ENCODE assay signal across 9 cellular contexts in genomic region chr1:220908757-220909156, GRCh38. TPM values are rescaled to one million over a fixed set of nuclear protein-coding genes. Genes with fewer than 3 reads are reported as not detected.
DNase-seq lines count a peak whose midpoint lies in the region; ATAC-seq, FAIRE-seq and TF ChIP-seq lines count a peak whose summit lies in the region.
"Had no signal": no experiment of that assay in that cellular context is flagged by ENCODE, and none has a peak within 500 bp of the region (broad histone marks: within the 10 kb centered on the region; RNA-seq: fewer than 3 reads in every experiment).

No MANE protein-coding gene starts in this region.

- dilution Hi-C loops in endothelial cell of umbilical vein (cut with MboI; ENCODE audit: extremely low pct_ligation_motif_present, low sequenced_read_pairs), result no loop called here

- peak; percentile 39 for DNase-seq in NCI-H748 (lab: John Stamatoyannopoulos, UW; ENCODE audit: unreplicated experiment)
- no peak for DNase-seq in NCI-H748 treated with DMSO at 0.1 percent for 48 hours (lab: John Stamatoyannopoulos, UW)
- peak; percentile 45 for DNase-seq in MV-4-11 (lab: John Stamatoyannopoulos, UW)
- peak; percentile 38 for DNase-seq in endothelial cell of umbilical vein (ENCODE audit: low read depth, low spot score)
- no peak for DNase-seq in thoracic aorta (ENCODE audit: low spot score)
- no peak for DNase-seq in activated naive CD4-positive, alpha-beta T cell treated with Interleukin-2 at 50 U/mL for 16 hours
- DNase-seq in CD1c-positive myeloid dendritic cell (ENCODE audit: extremely low spot score), result no peak
- no peak for DNase-seq in RWPE1 (ENCODE audit: low spot score)
- DNase-seq: NCI-H526 had no signal

- H3K9me3 ChIP-seq in endothelial cell of umbilical vein (replicated peaks; ENCODE audit: control insufficient read depth, insufficient read depth, low read length) (no peaks in the 10 kb centered on the region), thoracic aorta (no peaks in the 10 kb centered on the region)

- H3K4me3 ChIP-seq in endothelial cell of umbilical vein (replicated peaks in 1 of 3; ENCODE audit: insufficient read depth in 1 of 3, low read depth in 1 of 3, low read length in 3 of 3) (no peak overlapping the region), thoracic aorta (no peak overlapping the region)

- H3K4me1 ChIP-seq in endothelial cell of umbilical vein (ENCODE audit: control insufficient read depth, extremely low read depth, insufficient read depth, low read length), result no peaks in the 10 kb centered on the region
- H3K4me1 ChIP-seq in thoracic aorta (ENCODE audit: control insufficient read depth in 1 of 2, low read depth in 2 of 2), result no peaks in the 10 kb centered on the region

- no peaks in the 10 kb centered on the region for H3K79me2 ChIP-seq in endothelial cell of umbilical vein (ENCODE audit: control insufficient read depth, insufficient read depth, low read length)

- BruUV-seq in endothelial cell of umbilical vein (replicated peaks; lab: Mats Ljungman, UMichigan), result no TSS peak

- CTCF ChIA-PET in endothelial cell of umbilical vein (lab: Charles Lee), result interaction anchor here (0.6 to 5.5 kb wide), 20 partner anchors 13 to 1547 kb away, joined by 3 to 136 read pairs (median 4); no protein-coding TSS in a partner anchor
- CTCF ChIA-PET in RWPE1 (lab: Yijun Ruan, JAX), result interaction anchor here (0.6 kb wide), 1 partner anchor 527 kb away, joined by 3 read pairs; no protein-coding TSS in a partner anchor

- H4K20me1 ChIP-seq in endothelial cell of umbilical vein (replicated peaks; ENCODE audit: control insufficient read depth, extremely low read depth, insufficient read depth, low read length), result no peaks in the 10 kb centered on the region

- H3K4me2 ChIP-seq in endothelial cell of umbilical vein (ENCODE audit: insufficient read depth, low read length), result no peak overlapping the region

- ATAC-seq in thoracic aorta (ENCODE audit: insufficient number of reproducible peaks, low FRiP score, low read depth), result no peak

- H3K9ac ChIP-seq in endothelial cell of umbilical vein (replicated peaks; ENCODE audit: extremely low read depth, insufficient read depth, low read length), result no peak overlapping the region

- H3K36me3 ChIP-seq in endothelial cell of umbilical vein (ENCODE audit: control insufficient read depth in 2 of 2, extremely low read depth in 1 of 2, insufficient read depth in 2 of 2, low read length in 2 of 2) (no peaks in the 10 kb centered on the region), thoracic aorta (no peaks in the 10 kb centered on the region)

- no peak overlapping the region for H3K27ac ChIP-seq in endothelial cell of umbilical vein (ENCODE audit: insufficient read depth, low read depth, low read length)
- no peak overlapping the region for H3K27ac ChIP-seq in thoracic aorta
- no peak overlapping the region for H3K27ac ChIP-seq in RWPE1

- no peak for TF ChIP-seq POLR2A in endothelial cell of umbilical vein (IDR thresholded peaks at IDR 0.05; ENCODE audit: low read depth, low read length)

- H3K27me3 ChIP-seq in endothelial cell of umbilical vein (ENCODE audit: control insufficient read depth in 2 of 2, insufficient read depth in 2 of 2, low read length in 2 of 2) (peaks cover 9 to 11% of the 10 kb centered on the region in 2 experiments), thoracic aorta (replicated peaks; ENCODE audit: insufficient read depth) (no peaks in the 10 kb centered on the region)

- FAIRE-seq in endothelial cell of umbilical vein (lab: Jason Lieb, UNC), result no peak

- H3K9me1 ChIP-seq in endothelial cell of umbilical vein (replicated peaks; ENCODE audit: control insufficient read depth, extremely low read depth, insufficient read depth, low read length), result no peaks in the 10 kb centered on the region

- POLR2A ChIA-PET in endothelial cell of umbilical vein (lab: Charles Lee), result no interaction called here
- POLR2A ChIA-PET in RWPE1 (lab: Yijun Ruan, JAX; ENCODE audit: low non-redundant PET), result no interaction called here

- no peak overlapping the region for H2AFZ ChIP-seq in endothelial cell of umbilical vein (ENCODE audit: low read depth, low read length)

- TF ChIP-seq CTCF in endothelial cell of umbilical vein (IDR thresholded peaks at IDR 0.05; ENCODE audit: extremely low read depth in 1 of 2, insufficient read depth in 1 of 2, low read depth in 1 of 2, low read length in 2 of 2) (peak; percentile 9 to 44), thoracic aorta (IDR thresholded peaks at IDR 0.05) (peak; percentile 46), RWPE1 (conservative IDR thresholded peaks at IDR 0.05; ENCODE audit: low read depth) (no peak)

- intact Hi-C loops in endothelial cell of umbilical vein (cut with micrococcal nuclease), result loop anchor here (1.0 kb wide), 2 partner anchors 295 to 527 kb away; no protein-coding TSS in a partner anchor

TF ChIP-seq in endothelial cell of umbilical vein, 7 proteins besides CTCF, POLR2A, EP300 and RAD21:
- TF ChIP-seq, protein P1, sequence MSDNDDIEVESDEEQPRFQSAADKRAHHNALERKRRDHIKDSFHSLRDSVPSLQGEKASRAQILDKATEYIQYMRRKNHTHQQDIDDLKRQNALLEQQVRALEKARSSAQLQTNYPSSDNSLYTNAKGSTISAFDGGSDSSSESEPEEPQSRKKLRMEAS (IDR thresholded peaks at IDR 0.05; ENCODE audit: insufficient read depth, insufficient read length), result no peak
- TF ChIP-seq EZH2 (IDR thresholded peaks at IDR 0.05; ENCODE audit: borderline replicate concordance, low read depth, low read length, severe bottlenecking) (no peak), JUN (IDR thresholded peaks at IDR 0.05; ENCODE audit: borderline replicate concordance, insufficient read depth, insufficient read length, low read depth) (no peak), GATA2 (IDR thresholded peaks at IDR 0.05; ENCODE audit: insufficient read depth, insufficient read length, low read depth, low read length) (no peak), MYC (IDR thresholded peaks at IDR 0.05; ENCODE audit: low read depth, low read length) (no peak), FOS (IDR thresholded peaks at IDR 0.05; ENCODE audit: borderline replicate concordance, insufficient read depth, low read length) (no peak), POLR2AphosphoS5 (IDR thresholded peaks at IDR 0.05; ENCODE audit: insufficient read depth, low read depth, low read length) (no peak)
TF ChIP-seq in endothelial cell of umbilical vein: peak in this region for 0.

RNA-seq across cellular contexts. Expression of gene HLX, which starts 29.5 kb away (rescaled TPM):
- total RNA-seq in endothelial cell of umbilical vein, result 33.5 and 39.1 TPM in 2 replicates
- 6.7 and 7.5 TPM in 2 replicates for polyA plus RNA-seq in endothelial cell of umbilical vein
- polyA plus RNA-seq in endothelial cell of umbilical vein (2011; cell fraction: cytosol; rRNA removed), result 4.9 and 5.7 TPM in 2 replicates
- polyA plus RNA-seq in endothelial cell of umbilical vein (2011; cell fraction: nucleus; rRNA removed), result 13.9 and 18.4 TPM in 2 replicates
- 8.3 and 9.2 TPM in 2 replicates for polyA plus RNA-seq in endothelial cell of umbilical vein (2012)
- polyA minus RNA-seq in endothelial cell of umbilical vein, result 4.2 and 5.4 TPM in 2 replicates
- polyA minus RNA-seq in endothelial cell of umbilical vein (2011; cell fraction: cytosol; rRNA and poly(A)+ RNA removed), result 3.1 TPM
- 7.5 and 10.3 TPM in 2 replicates for polyA minus RNA-seq in endothelial cell of umbilical vein (2011; cell fraction: nucleus; rRNA and poly(A)+ RNA removed)
- total RNA-seq in thoracic aorta, result 10 to 100 TPM; 11.0 to 33.5 TPM

Comparison
In these comparisons a context has a peak if more than half of its experiments do, and no peak if none do; other contexts are left out.
1. DNase-seq: peak in NCI-H748 (single experiment), MV-4-11 (single experiment) and endothelial cell of umbilical vein (single experiment); none in NCI-H748 treated with DMSO at 0.1 percent for 48 hours (single experiment), thoracic aorta (single experiment), activated naive CD4-positive, alpha-beta T cell treated with Interleukin-2 at 50 U/mL for 16 hours (single experiment), CD1c-positive myeloid dendritic cell (single experiment) and RWPE1 (single experiment).